ENCODE assay signal across 1 cellular context in genomic region chr7:139853576-139854511, GRCh38.
A peak's percentile ranks its signal among the peaks of the same experiment; 100 is the strongest.
TF ChIP-seq lines count a peak whose summit lies in the region.

No MANE protein-coding gene starts in this region.

TF ChIP-seq in K562, 482 proteins besides CTCF, POLR2A, EP300 and RAD21 (continued from another document and continues in another):
- TF ChIP-seq ZNF695 (CRISPR knock-in tag; IDR thresholded peaks at IDR 0.05) (0 out of 2 replicates have a peak, but pooled peaks have one; percentile 76), GTF3C2 (IDR thresholded peaks at IDR 0.05; ENCODE audit: borderline replicate concordance, extremely low read depth, insufficient read length) (no peak), NR3C1 (CRISPR knock-in tag; IDR thresholded peaks at IDR 0.05) (no peak), HNRNPL (IDR thresholded peaks at IDR 0.05; ENCODE audit: low read depth, low read length) (no peak), ZEB2 (IDR thresholded peaks at IDR 0.05) (no peak), HDAC6 (IDR thresholded peaks at IDR 0.05; ENCODE audit: low read depth, low read length) (no peak), GMEB1 (CRISPR knock-in tag; IDR thresholded peaks at IDR 0.05) (no peak), MEIS2 (IDR thresholded peaks at IDR 0.05; ENCODE audit: partially characterized antibody) (peak; percentile 9), TEAD1 (CRISPR knock-in tag; IDR thresholded peaks at IDR 0.05) (no peak), SMC3 (conservative IDR thresholded peaks at IDR 0.05; ENCODE audit: insufficient read depth, low read depth, low read length) (no peak), LARP7 (IDR thresholded peaks at IDR 0.05) (no peak), SUPT5H (IDR thresholded peaks at IDR 0.05) (no peak), NR4A1 (CRISPR knock-in tag; IDR thresholded peaks at IDR 0.05) (peak; percentile 77; the same call in 1 of the 2 replicates), NR4A1 (tag; IDR thresholded peaks at IDR 0.05) (peak; percentile 88), ZNF140 (CRISPR knock-in tag; IDR thresholded peaks at IDR 0.05) (peak; percentile 56; the same call in 1 of the 2 replicates), TEAD4 (IDR thresholded peaks at IDR 0.05; ENCODE audit: low read length) (no peak), TEAD4 (CRISPR knock-in tag; IDR thresholded peaks at IDR 0.05; ENCODE audit: borderline replicate concordance) (no peak), ZNF436 (CRISPR knock-in tag; IDR thresholded peaks at IDR 0.05) (no peak), IRF1 (CRISPR knock-in tag; IDR thresholded peaks at IDR 0.05; ENCODE audit: borderline replicate concordance) (no peak), FOXK2 (conservative IDR thresholded peaks at IDR 0.05 in 1 of 2, IDR thresholded peaks at IDR 0.05 in 1 of 2; ENCODE audit: low read depth in 2 of 2) (no peak), ZNF280A (IDR thresholded peaks at IDR 0.05; ENCODE audit: low read depth, partially characterized antibody) (no peak), E2F5 (CRISPR knock-in tag; IDR thresholded peaks at IDR 0.05) (0 out of 2 replicates have a peak, but pooled peaks have one; percentile 34), TCF7L2 (IDR thresholded peaks at IDR 0.05; ENCODE audit: low read depth, low read length) (no peak), ZBTB40 (IDR thresholded peaks at IDR 0.05) (no peak), ZBTB40 (CRISPR knock-in tag; IDR thresholded peaks at IDR 0.05) (no peak), NCOA4 (IDR thresholded peaks at IDR 0.05; ENCODE audit: partially characterized antibody) (no peak), MAFG (tag; conservative IDR thresholded peaks at IDR 0.05) (no peak), ZFX (CRISPR knock-in tag; IDR thresholded peaks at IDR 0.05) (peak; percentile 38; the same call in 1 of the 2 replicates), STAG1 (CRISPR knock-in tag; IDR thresholded peaks at IDR 0.05; ENCODE audit: borderline replicate concordance) (no peak), TAF1 (IDR thresholded peaks at IDR 0.05; ENCODE audit: control insufficient read depth, extremely low read depth, insufficient read depth, low read length, severe bottlenecking) (no peak), CAMTA2 (CRISPR knock-in tag; conservative IDR thresholded peaks at IDR 0.05) (no peak), CREM (IDR thresholded peaks at IDR 0.05; ENCODE audit: low read depth) (no peak), E2F3 (CRISPR knock-in tag; IDR thresholded peaks at IDR 0.05) (0 out of 2 replicates have a peak, but pooled peaks have one; percentile 29), ZNF717 (CRISPR knock-in tag; IDR thresholded peaks at IDR 0.05) (no peak), ZNF589 (CRISPR knock-in tag; IDR thresholded peaks at IDR 0.05; ENCODE audit: low read depth) (no peak), PHF21A (IDR thresholded peaks at IDR 0.05; ENCODE audit: borderline replicate concordance, low read depth) (no peak), ZBTB12 (CRISPR knock-in tag; IDR thresholded peaks at IDR 0.05) (no peak), SIRT6 (IDR thresholded peaks at IDR 0.05; ENCODE audit: low read depth, low read length) (no peak), SFPQ (IDR thresholded peaks at IDR 0.05; ENCODE audit: low read depth, low read length) (no peak), SP2 (IDR thresholded peaks at IDR 0.05; ENCODE audit: extremely low read depth, low read depth, low read length, poor library complexity, severe bottlenecking) (no peak), TRIM24 (IDR thresholded peaks at IDR 0.05) (peak; percentile 66 to 67; a peak in 3 of 4 replicates), MTA3 (IDR thresholded peaks at IDR 0.05; ENCODE audit: borderline replicate concordance) (no peak), ARNT (IDR thresholded peaks at IDR 0.05) (no peak), TEAD2 (tag; IDR thresholded peaks at IDR 0.05) (peak; percentile 58; the same call in 1 of the 2 replicates), NFXL1 (CRISPR knock-in tag; IDR thresholded peaks at IDR 0.05) (no peak), EP400 (IDR thresholded peaks at IDR 0.05) (no peak)
